Comparison of ENCODE assay signal across 16 cellular contexts in genomic region chr12:115522010-115522409, GRCh38.
DNase-seq lines count a peak whose midpoint lies in the region; ATAC-seq, FAIRE-seq and TF ChIP-seq lines count a peak whose summit lies in the region.
"Had no signal": no experiment of that assay in that cellular context is flagged by ENCODE, and none has a peak within 500 bp of the region (broad histone marks: within the 10 kb centered on the region; RNA-seq: fewer than 3 reads in every experiment).

No MANE protein-coding gene starts in this region.

- H3K4me3 ChIP-seq in GM23338 (no peak overlapping the region), GM12878 (no peak overlapping the region), heart left ventricle (no peak overlapping the region)
- H3K4me3 ChIP-seq: A549 had no signal

- H3K27me3 ChIP-seq in GM23338 (ENCODE audit: insufficient read depth) (no peaks in the 10 kb centered on the region), GM12878 (replicated peaks in 1 of 2; ENCODE audit: control insufficient read depth in 2 of 2, insufficient read depth in 2 of 2, low read length in 1 of 2) (no peaks in the 10 kb centered on the region), heart left ventricle (no peaks in the 10 kb centered on the region)

- FAIRE-seq in GM12891 (lab: Jason Lieb, UNC), result peak; percentile 38
- FAIRE-seq in GM12878 (lab: Jason Lieb, UNC), result peak; percentile 38
- FAIRE-seq: A549, HepG2, HTR-8/SVneo had no signal

- H3K79me2 ChIP-seq in GM23338 (replicated peaks; ENCODE audit: insufficient read depth), result no peaks in the 10 kb centered on the region
- no peaks in the 10 kb centered on the region for H3K79me2 ChIP-seq in GM12878 (ENCODE audit: control insufficient read depth, insufficient read depth, low read length)

- WGBS in GM12878 (ENCODE audit: insufficient coverage, insufficient replicate concordance, low lambda C conversion rate, missing lambda C conversion rate), result 5% methylated on average over 2 of the region's 2 CpGs
- whole genome bisulfite sequencing in heart left ventricle, 4 donors, result 50 to 69% (median 61%) methylated on average over 2 of the region's 2 CpGs

- no peaks in the 10 kb centered on the region for H3K27me3 Mint-ChIP-seq in GM23338 (ENCODE audit: insufficient read depth, low read depth, poor library complexity)
- no peaks in the 10 kb centered on the region for H3K27me3 Mint-ChIP-seq in activated T-helper 17 cell treated with anti-CD3 and anti-CD28 coated beads, Interleukin-2, amount 50 U/mL, for 72 hours
- H3K27me3 Mint-ChIP-seq: CD4-positive, CD25-positive, alpha-beta regulatory T cell had no signal

- ATAC-seq in GM23338 (no peak), GM12878 (peak; percentile 23; the same call in 2 of the 3 replicates), heart left ventricle (no peak)
- no peak for ATAC-seq in activated T-helper 17 cell treated with anti-CD3 and anti-CD28 coated beads, Interleukin-2, amount 50 U/mL, for 72 hours (replicated peaks)
- ATAC-seq: HepG2 had no signal

- no peaks in the 10 kb centered on the region for H3F3A ChIP-seq in GM23338 (replicated peaks; ENCODE audit: low read depth)

- peak overlapping the region; percentile 93 for H2AFZ ChIP-seq in GM23338
- H2AFZ ChIP-seq in GM12878 (ENCODE audit: control insufficient read depth, low read depth, low read length), result peak overlapping the region; percentile 51

- intact Hi-C loops in GM12878 (cut with micrococcal nuclease; ENCODE audit: unreplicated experiment), result no loop called here
- intact Hi-C loops in heart left ventricle (cut with DNase I), result no loop called here

- POLR2A ChIA-PET in GM12878 (lab: Charles Lee), result no interaction called here

- 0 out of 2 replicates have a peak, but pooled peaks cover 2% of the 10 kb centered on the region for H3K9me2 ChIP-seq in GM23338 (ENCODE audit: insufficient read depth)

- peaks cover 4% of the 10 kb centered on the region; the same call in 1 of the 2 replicates for H3K4me1 ChIP-seq in GM23338 (ENCODE audit: insufficient read depth)
- H3K4me1 ChIP-seq in GM12878 (ENCODE audit: control insufficient read depth, insufficient read depth, low read length), result peaks cover 15% of the 10 kb centered on the region
- peaks cover 0 to 3% (median 0%) of the 10 kb centered on the region in 12 donors for H3K4me1 ChIP-seq in heart left ventricle
- H3K4me1 ChIP-seq: A549 had no signal

- DNase-seq in GM12891 (ENCODE audit: insufficient read length, low spot score) (no peak), GM23338 (ENCODE audit: low spot score) (no peak), GM12878 (ENCODE audit: low read depth, low spot score) (peak; percentile 30), Kasumi-1 (lab: John Stamatoyannopoulos, UW) (no peak), SHP77 (lab: John Stamatoyannopoulos, UW) (no peak), heart left ventricle (no peak)
- DNase-seq: Calu3; CD4-positive, CD25-positive, alpha-beta regulatory T cell; DMS 273 treated with DMSO at 0.1 percent for 48 hours; DMS79; GOT3; H9 had no signal

- peaks cover 9% of the 10 kb centered on the region; the same call in 2 of the 3 replicates for H3K36me3 Mint-ChIP-seq in GM23338 (ENCODE audit: low read depth)
- H3K36me3 Mint-ChIP-seq in activated T-helper 17 cell treated with anti-CD3 and anti-CD28 coated beads, Interleukin-2, amount 50 U/mL, for 72 hours (ENCODE audit: low read depth), result no peaks in the 10 kb centered on the region
- H3K36me3 Mint-ChIP-seq: CD4-positive, CD25-positive, alpha-beta regulatory T cell had no signal

- H3K4me2 ChIP-seq in GM23338, result no peak overlapping the region
- peak overlapping the region; percentile 51; the same call in 1 of the 2 replicates for H3K4me2 ChIP-seq in GM12878 (ENCODE audit: control insufficient read depth, insufficient read depth)
- H3K4me2 ChIP-seq: A549 had no signal

- H3K9me3 ChIP-seq in GM12878 (replicated peaks; ENCODE audit: control insufficient read depth, insufficient read depth, low read length), result peaks cover 3% of the 10 kb centered on the region
- H3K9me3 ChIP-seq in heart left ventricle, result peaks cover 0 to 15% (median 2%) of the 10 kb centered on the region in 12 donors

- in situ Hi-C loops in GM12878 (cut with MboI), result no loop called here

- no peak overlapping the region for H3K27ac Mint-ChIP-seq in GM23338
- H3K27ac Mint-ChIP-seq in activated T-helper 17 cell treated with anti-CD3 and anti-CD28 coated beads, Interleukin-2, amount 50 U/mL, for 72 hours, result no peak overlapping the region
- H3K27ac Mint-ChIP-seq: H9 had no signal

- H3K36me3 ChIP-seq in GM23338 (ENCODE audit: insufficient read depth) (no peaks in the 10 kb centered on the region), GM12878 (ENCODE audit: control insufficient read depth in 2 of 2, insufficient read depth in 2 of 2, low read length in 1 of 2) (no peaks in the 10 kb centered on the region), heart left ventricle (no peaks in the 10 kb centered on the region)

- SMC1A ChIA-PET in GM12878 (lab: Charles Lee; ENCODE audit: uncharacterized antibody, unreplicated experiment), result no interaction called here

- H4K20me1 ChIP-seq in GM23338 (replicated peaks; ENCODE audit: insufficient read depth) (no peaks in the 10 kb centered on the region), GM12878 (ENCODE audit: control insufficient read depth, insufficient read depth) (no peaks in the 10 kb centered on the region)

- H3K4me1 Mint-ChIP-seq in GM23338, result peaks cover 15% of the 10 kb centered on the region
- H3K4me1 Mint-ChIP-seq in activated T-helper 17 cell treated with anti-CD3 and anti-CD28 coated beads, Interleukin-2, amount 50 U/mL, for 72 hours, result no peaks in the 10 kb centered on the region
- H3K4me1 Mint-ChIP-seq: CD4-positive, CD25-positive, alpha-beta regulatory T cell had no signal

- TF ChIP-seq POLR2A in GM12891 (IDR thresholded peaks at IDR 0.05; ENCODE audit: low read depth, low read length), result no peak
- TF ChIP-seq POLR2A in GM12878 (IDR thresholded peaks at IDR 0.05; ENCODE audit: low read depth, low read length), result no peak
- no peak for TF ChIP-seq POLR2A in heart left ventricle (IDR thresholded peaks at IDR 0.05)

- no peak for TF ChIP-seq EP300 in GM12878 (IDR thresholded peaks at IDR 0.05; ENCODE audit: borderline replicate concordance in 1 of 2, control insufficient read depth in 1 of 2, low read depth in 2 of 2, low read length in 2 of 2)

- H3K27ac ChIP-seq in GM23338 (ENCODE audit: low read depth) (no peak overlapping the region), GM12878 (ENCODE audit: control insufficient read depth, insufficient read depth) (peak overlapping the region; percentile 53), heart left ventricle (no peak overlapping the region)
- H3K27ac ChIP-seq: A549 had no signal

- no peak overlapping the region for H3K4me3 Mint-ChIP-seq in GM23338
- no peak overlapping the region for H3K4me3 Mint-ChIP-seq in activated T-helper 17 cell treated with anti-CD3 and anti-CD28 coated beads, Interleukin-2, amount 50 U/mL, for 72 hours
- H3K4me3 Mint-ChIP-seq: CD4-positive, CD25-positive, alpha-beta regulatory T cell; H9 had no signal

- TF ChIP-seq CTCF in GM23338 (conservative IDR thresholded peaks at IDR 0.05; ENCODE audit: low read depth in 2 of 2) (no peak), GM12878 (IDR thresholded peaks at IDR 0.05 in 2 of 3, conservative IDR thresholded peaks at IDR 0.05 in 1 of 3; ENCODE audit: control insufficient read depth in 2 of 3, extremely low read depth in 1 of 3, insufficient read depth in 1 of 3, low read depth in 3 of 3, low read length in 3 of 3) (no peak), heart left ventricle (IDR thresholded peaks at IDR 0.05) (no peak)

- RAD21 ChIA-PET in GM12878 (lab: Charles Lee; ENCODE audit: unreplicated experiment), result no interaction called here

- TF ChIP-seq RAD21 in GM12878 (IDR thresholded peaks at IDR 0.05; ENCODE audit: insufficient read depth, low read depth, low read length), result no peak

- H3K9ac ChIP-seq in GM12878 (ENCODE audit: control insufficient read depth, insufficient read depth, low read length), result no peak overlapping the region

- peaks cover 12% of the 10 kb centered on the region; the same call in 2 of the 3 replicates for H3K9me3 Mint-ChIP-seq in GM23338
- peaks cover 6% of the 10 kb centered on the region for H3K9me3 Mint-ChIP-seq in activated T-helper 17 cell treated with anti-CD3 and anti-CD28 coated beads, Interleukin-2, amount 50 U/mL, for 72 hours

- no TSS peak for BruUV-seq in GM12878 (replicated peaks; lab: Mats Ljungman, UMichigan)

- CTCF ChIA-PET in GM12878 (lab: Yijun Ruan, JAX), result interaction anchor here (0.6 kb wide), 1 partner anchor 157 kb away, joined by 4 read pairs; no protein-coding TSS in a partner anchor

TF ChIP-seq in GM12891, 5 proteins besides CTCF, POLR2A, EP300 and RAD21:
- TF ChIP-seq TAF1 (IDR thresholded peaks at IDR 0.05; ENCODE audit: low read depth, low read length) (no peak), SPI1 (IDR thresholded peaks at IDR 0.05; ENCODE audit: low read depth, low read length) (no peak), POU2F2 (IDR thresholded peaks at IDR 0.05; ENCODE audit: low read depth, low read length) (no peak), PAX5 (IDR thresholded peaks at IDR 0.05; ENCODE audit: insufficient read depth, low read length, severe bottlenecking) (no peak), POLR2AphosphoS5 (IDR thresholded peaks at IDR 0.05; ENCODE audit: low read depth, low read length) (no peak)

TF ChIP-seq in GM23338, 12 proteins besides CTCF, POLR2A, EP300 and RAD21:
- TF ChIP-seq CREB1 (CRISPR knock-in tag; IDR thresholded peaks at IDR 0.05; ENCODE audit: low read depth), result no peak
- no peak for TF ChIP-seq EZH2 (IDR thresholded peaks at IDR 0.05; ENCODE audit: low read depth, unreplicated experiment)
- TF ChIP-seq EZH2phosphoT487 (IDR thresholded peaks at IDR 0.05; ENCODE audit: unreplicated experiment), result no peak
- TF ChIP-seq JUNB (IDR thresholded peaks at IDR 0.05; ENCODE audit: unreplicated experiment), result no peak

TF ChIP-seq in GM12878, 131 proteins besides CTCF, POLR2A, EP300 and RAD21 (continues in another document):
- TF ChIP-seq MYC (IDR thresholded peaks at IDR 0.05; ENCODE audit: insufficient read depth, insufficient read length, insufficient replicate concordance, low read length, severe bottlenecking), result no peak
